1 cellular context compared by ENCODE assay signal in genomic region chr2:230713331-230714121, GRCh38.
TF ChIP-seq lines count a peak whose summit lies in the region.

No MANE protein-coding gene starts in this region.

TF ChIP-seq in IMR-90, 13 proteins besides CTCF, POLR2A, EP300 and RAD21 (continued from another document):
- TF ChIP-seq MXI1 (IDR thresholded peaks at IDR 0.05; ENCODE audit: borderline replicate concordance, low read depth, low read length) = no peak; the same call in 1 of the 2 replicates
- no peak for TF ChIP-seq FOS (IDR thresholded peaks at IDR 0.05; ENCODE audit: low read depth, low read length)
